ENCODE assay signal across 22 cellular contexts in the genomic region with DNA sequence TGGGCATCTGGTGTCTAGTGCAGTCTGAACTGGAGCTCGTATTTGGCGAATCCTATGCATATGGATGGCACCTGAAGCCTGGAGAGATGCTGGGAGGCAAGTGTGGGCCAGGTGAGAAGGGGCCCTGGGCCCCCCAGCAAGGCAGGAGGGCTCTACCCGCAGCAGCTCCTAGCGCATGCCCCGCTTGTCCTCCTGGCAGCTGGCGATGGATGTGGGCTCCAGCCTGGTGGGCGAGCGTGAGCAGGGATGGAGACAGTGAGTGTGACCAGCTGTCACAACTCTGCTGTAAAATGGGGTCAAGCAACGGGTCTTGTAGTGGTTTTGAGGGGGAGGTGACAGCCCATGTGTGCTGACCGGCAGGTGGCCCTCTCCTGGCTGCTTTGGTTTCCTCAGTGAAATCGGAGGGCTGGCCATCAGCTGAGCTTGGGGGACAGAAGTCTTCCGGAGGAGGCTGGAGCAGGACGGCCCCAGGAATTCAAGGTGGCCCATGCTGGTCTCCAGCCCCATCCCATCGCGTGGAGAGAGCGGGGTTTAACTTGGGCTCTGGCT. TPM values are rescaled to one million over a fixed set of nuclear protein-coding genes. Genes with fewer than 3 reads are reported as not detected.
"Had no signal": no experiment of that assay in that cellular context is flagged by ENCODE, and none has a peak within 500 bp of the region (broad histone marks: within the 10 kb centered on the region; RNA-seq: fewer than 3 reads in every experiment).

No MANE protein-coding gene starts in this region.

- H3K9me3 ChIP-seq: adrenal gland, colonic mucosa, gastrocnemius medialis, heart left ventricle, left lung, prostate gland, thyroid gland had no signal

- H3K4me3 ChIP-seq: adrenal gland, colonic mucosa, gastrocnemius medialis, heart left ventricle, left lung, prostate gland, skin epidermis, thyroid gland had no signal

- H3K27me3 ChIP-seq: adrenal gland, colonic mucosa, gastrocnemius medialis, heart left ventricle, left lung, thyroid gland had no signal

- H3K27me3 Mint-ChIP-seq: activated CD4-positive, alpha-beta T cell treated with anti-CD3 and anti-CD28 coated beads, Interleukin-2, amount 10 ng/mL, durations not matched to agents 7 days and 5 days; activated naive CD4-positive, alpha-beta T cell treated with anti-CD3 and anti-CD28 coated beads, Interleukin-2, amount 50 U/mL, for 24 hours had no signal

- H3K27ac ChIP-seq: adrenal gland, colonic mucosa, gastrocnemius medialis, heart left ventricle, left lung, prostate gland, skin epidermis, thyroid gland had no signal

- FAIRE-seq: endometrium, kidney had no signal

- H3K4me3 Mint-ChIP-seq: activated CD4-positive, alpha-beta T cell treated with anti-CD3 and anti-CD28 coated beads, Interleukin-2, amount 10 ng/mL, durations not matched to agents 7 days and 5 days; activated CD8-positive, alpha-beta T cell treated with anti-CD3 and anti-CD28 coated beads, Interleukin-2, amount 10 ng/mL, durations not matched to agents 7 days and 5 days; activated naive CD4-positive, alpha-beta T cell treated with anti-CD3 and anti-CD28 coated beads, Interleukin-2, amount 50 U/mL, for 24 hours; nephron progenitor cell had no signal

- H3K27ac Mint-ChIP-seq: activated CD4-positive, alpha-beta T cell treated with anti-CD3 and anti-CD28 coated beads, Interleukin-2, amount 10 ng/mL, durations not matched to agents 7 days and 5 days; activated CD8-positive, alpha-beta T cell treated with anti-CD3 and anti-CD28 coated beads, Interleukin-2, amount 10 ng/mL, durations not matched to agents 7 days and 5 days; activated naive CD4-positive, alpha-beta T cell treated with anti-CD3 and anti-CD28 coated beads, Interleukin-2, amount 50 U/mL, for 24 hours; nephron progenitor cell had no signal

- H3K4me1 ChIP-seq: adrenal gland, colonic mucosa, gastrocnemius medialis, prostate gland, thyroid gland had no signal

- DNase-seq: activated CD4-positive, alpha-beta T cell treated with anti-CD3 and anti-CD28 coated beads, Interleukin-2, amount 10 ng/mL, durations not matched to agents 7 days and 5 days; activated CD8-positive, alpha-beta T cell treated with anti-CD3 and anti-CD28 coated beads, Interleukin-2, amount 10 ng/mL, durations not matched to agents 7 days and 5 days; activated effector memory CD4-positive, alpha-beta T cell treated with anti-CD3 and anti-CD28 coated beads, Interleukin-2, amount 50 U/mL, for 16 hours; activated T-cell treated with anti-CD3 and anti-CD28 coated beads, Interleukin-2, amount 50 U/mL, for 48 hours; adrenal gland; caudate nucleus; colonic mucosa; gastrocnemius medialis; kidney; nephron progenitor cell; occipital lobe; right cardiac atrium; stimulated activated CD4-positive, alpha-beta T cell treated with anti-CD3 and anti-CD28 coated beads, Interleukin-4, amount 100 ng/mL, for 1 hour; T1000; thyroid gland had no signal

- H3K9me3 Mint-ChIP-seq: activated CD4-positive, alpha-beta T cell treated with anti-CD3 and anti-CD28 coated beads, Interleukin-2, amount 10 ng/mL, durations not matched to agents 7 days and 5 days; activated naive CD4-positive, alpha-beta T cell treated with anti-CD3 and anti-CD28 coated beads, Interleukin-2, amount 50 U/mL, for 24 hours; nephron progenitor cell had no signal

- ATAC-seq: activated CD8-positive, alpha-beta T cell treated with anti-CD3 and anti-CD28 coated beads, Interleukin-2, amount 10 ng/mL, durations not matched to agents 7 days and 5 days; gastrocnemius medialis; heart left ventricle; left lung; right cardiac atrium had no signal

RNA-seq across cellular contexts. Expression of a gene that starts 43.9 kb away (rescaled TPM):
- total RNA-seq: lung microvascular endothelial cell had no signal
